26 cellular contexts compared by ENCODE assay signal in the genomic region with DNA sequence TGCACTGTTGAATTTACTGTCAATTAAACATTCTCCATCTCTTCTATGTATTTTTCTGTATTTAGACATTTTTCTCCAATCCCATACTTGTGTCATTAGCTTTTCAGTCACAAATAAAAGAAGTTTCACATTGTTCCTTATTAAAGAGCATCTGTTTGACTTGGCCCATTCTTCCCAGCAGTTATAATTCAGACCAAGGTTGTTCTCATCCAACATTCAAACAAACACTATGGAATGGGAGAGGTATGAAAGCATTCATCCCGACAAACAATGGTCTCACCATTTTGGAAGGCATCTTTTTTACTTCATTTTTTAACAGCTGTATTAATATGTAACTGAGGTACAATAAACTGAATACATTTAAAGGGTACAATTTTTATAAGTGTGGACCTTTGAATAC.
"Had no signal": no experiment of that assay in that cellular context is flagged by ENCODE, and none has a peak within 500 bp of the region (broad histone marks: within the 10 kb centered on the region; RNA-seq: fewer than 3 reads in every experiment).

No MANE protein-coding gene starts in this region.

- H3K9me3 ChIP-seq: suprapubic skin, testis, thoracic aorta, thyroid gland, tibial artery, tibial nerve, transverse colon, upper lobe of left lung, upper lobe of right lung, uterus, vagina had no signal

- H3K4me3 ChIP-seq: stomach, suprapubic skin, testis, thoracic aorta, thyroid gland, tibial artery, tibial nerve, transverse colon, upper lobe of left lung, upper lobe of right lung, uterus, vagina had no signal

- H3K27ac ChIP-seq: stomach, testis, thoracic aorta, thyroid gland, tibial artery, tibial nerve, transverse colon, upper lobe of left lung, upper lobe of right lung, vagina had no signal

- DNase-seq: stimulated activated CD4-positive, alpha-beta T cell treated with anti-CD3 and anti-CD28 coated beads, Interleukin-2, amount 100 ng/mL, for 48 hours; stimulated activated CD4-positive, alpha-beta T cell treated with anti-CD3 and anti-CD28 coated beads, Interleukin-4, amount 100 ng/mL, for 1 hour; stimulated activated CD4-positive, alpha-beta T cell treated with anti-CD3 and anti-CD28 coated beads, Interleukin-4, amount 100 ng/mL, for 24 hours; stimulated activated CD4-positive, alpha-beta T cell treated with anti-CD3 and anti-CD28 coated beads, Interleukin-4, amount 100 ng/mL, for 4 hours; stimulated activated CD8-positive, alpha-beta memory T cell treated with anti-CD3 and anti-CD28 coated beads, Interleukin-4, amount 100 ng/mL, for 48 hours; stimulated activated naive B cell treated with anti-CD40 and anti-IgM and Interleukin-4, amounts not matched to agents 10 μg/mL and 1 μg/mL and 100 μg/mL, for 72 hours; stimulated activated naive CD4-positive, alpha-beta T cell; stimulated activated naive CD4-positive, alpha-beta T cell treated with Interleukin-2 at 50 U/mL for 16 hours; stimulated activated naive CD8-positive, alpha-beta T cell treated with anti-CD3 and anti-CD28 coated beads, Interleukin-15, amount 100 ng/mL, for 72 hours; stimulated activated naive CD8-positive, alpha-beta T cell treated with anti-CD3 and anti-CD28 coated beads, Interleukin-15, Interleukin-2, amounts not matched to agents 100 U/mL and 50 U/mL, for 24 hours; stomach; substantia nigra; testis; thyroid gland; tibial artery; transverse colon; trophoblast cell; upper lobe of left lung; upper lobe of right lung; uterus had no signal

- ATAC-seq: stimulated activated effector memory CD8-positive, alpha-beta T cell treated with anti-CD3 and anti-CD28 coated beads, Interleukin-12 subunit alpha, Interleukin-12 subunit beta, amount 100 ng/mL, for 72 hours; stimulated activated memory B cell treated with anti-CD40 and anti-IgM and Interleukin-4, amounts not matched to agents 10 μg/mL and 1 μg/mL and 100 μg/mL, for 72 hours; stimulated activated naive B cell treated with anti-CD40 and anti-IgM and Interleukin-4, amounts not matched to agents 10 μg/mL and 1 μg/mL and 100 μg/mL, for 72 hours; stimulated activated naive CD8-positive, alpha-beta T cell treated with anti-CD3 and anti-CD28 coated beads, Interleukin-15, amount 100 ng/mL, for 72 hours; stimulated activated naive CD8-positive, alpha-beta T cell treated with anti-CD3 and anti-CD28 coated beads, Interleukin-15, Interleukin-2, amounts not matched to agents 100 U/mL and 50 U/mL, for 24 hours; upper lobe of right lung had no signal

- H3K4me1 ChIP-seq: stomach, testis, thyroid gland, tibial artery, tibial nerve, transverse colon, upper lobe of left lung, upper lobe of right lung, uterus had no signal

- H3K36me3 ChIP-seq: stomach, suprapubic skin, thoracic aorta, thyroid gland, tibial artery, tibial nerve, transverse colon, upper lobe of left lung, upper lobe of right lung, uterus, vagina had no signal

- H3K27me3 ChIP-seq: stomach, suprapubic skin, testis, thyroid gland, tibial artery, tibial nerve, transverse colon, upper lobe of left lung, upper lobe of right lung, uterus, vagina had no signal
